In the genomic region with DNA sequence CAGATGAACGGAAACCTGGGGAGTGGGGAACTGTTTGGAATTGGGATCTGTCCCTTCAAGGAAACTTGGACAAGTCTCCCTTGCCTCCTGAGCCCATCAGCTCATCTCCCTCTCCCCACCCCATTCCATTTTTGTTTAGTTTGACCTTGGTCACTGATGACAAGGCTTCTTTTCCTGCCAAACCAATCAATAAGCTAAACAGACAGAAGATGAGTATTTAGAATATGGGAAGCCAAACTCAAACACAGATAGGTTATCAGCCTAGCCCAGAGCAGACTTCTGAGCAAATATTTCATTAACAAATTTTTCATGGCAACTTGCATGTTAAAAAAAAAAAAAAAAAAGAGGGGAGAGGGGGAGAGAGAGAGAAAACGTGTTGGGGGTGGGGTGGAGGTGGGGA, we compare ENCODE assay signal across 33 cellular contexts.
"Had no signal": no experiment of that assay in that cellular context is flagged by ENCODE, and none has a peak within 500 bp of the region (broad histone marks: within the 10 kb centered on the region; RNA-seq: fewer than 3 reads in every experiment).

No MANE protein-coding gene starts in this region.

- H3K4me2 ChIP-seq: hepatocyte had no signal

- H3K4me1 Mint-ChIP-seq: activated B cell treated with CpG ODN at 0.5 μM for 24 hours; activated CD4-positive, alpha-beta memory T cell treated with anti-CD3 and anti-CD28 coated beads, Interleukin-2, amount 10 ng/mL, durations not matched to agents 7 days and 5 days; activated CD4-positive, alpha-beta T cell treated with anti-CD3 and anti-CD28 coated beads, Interleukin-2, amount 10 ng/mL, durations not matched to agents 24 days and 14 days; activated T-helper 17 cell treated with anti-CD3 and anti-CD28 coated beads, Interleukin-2, amount 50 U/mL, for 72 hours; central memory CD8-positive, alpha-beta T cell had no signal

- H3K4me3 ChIP-seq: esophagus muscularis mucosa, gastrocnemius medialis, heart right ventricle, hepatocyte had no signal

- H3K27me3 ChIP-seq: brain microvascular endothelial cell, foreskin keratinocyte, gastrocnemius medialis, hepatocyte had no signal

- DNase-seq: activated B cell treated with CpG ODN at 0.5 μM for 24 hours; activated CD4-positive, alpha-beta memory T cell treated with anti-CD3 and anti-CD28 coated beads, Interleukin-2, amount 10 ng/mL, durations not matched to agents 7 days and 5 days; activated CD4-positive, alpha-beta T cell treated with anti-CD3 and anti-CD28 coated beads, Interleukin-2, amount 50 U/mL, for 4 hours; activated effector memory CD4-positive, alpha-beta T cell treated with Interleukin-2 at 50 U/mL for 16 hours; activated gamma-delta T cell treated with Interleukin-2 at 50 U/mL for 16 hours; activated naive CD4-positive, alpha-beta T cell treated with anti-CD3 and anti-CD28 coated beads, Interleukin-2, amount 50 U/mL, for 16 hours; activated naive CD4-positive, alpha-beta T cell treated with Interleukin-2 at 50 U/mL for 16 hours; activated T-cell treated with anti-CD3 and anti-CD28 coated beads, Interleukin-2, amount 50 U/mL, for 4 hours; amniotic stem cell; anterior cingulate cortex; brain microvascular endothelial cell; cortex of kidney; dermis blood vessel endothelial cell; effector CD4-positive, alpha-beta T cell; effector memory CD8-positive, alpha-beta T cell; erythroblast; foreskin keratinocyte; gastrocnemius medialis; glutamatergic neuron; heart right ventricle; T-helper 2 cell had no signal

- H3K9me3 ChIP-seq: esophagus muscularis mucosa, gastrocnemius medialis, heart right ventricle had no signal

- H3K27ac ChIP-seq: brain microvascular endothelial cell, esophagus muscularis mucosa, foreskin keratinocyte, gastrocnemius medialis, heart right ventricle, hepatocyte, VCaP had no signal

- H3K4me3 Mint-ChIP-seq: activated B cell treated with CpG ODN at 0.5 μM for 24 hours; activated CD4-positive, alpha-beta memory T cell treated with anti-CD3 and anti-CD28 coated beads, Interleukin-2, amount 10 ng/mL, durations not matched to agents 7 days and 5 days; activated CD4-positive, alpha-beta T cell treated with anti-CD3 and anti-CD28 coated beads, Interleukin-2, amount 10 ng/mL, durations not matched to agents 24 days and 14 days; activated naive CD8-positive, alpha-beta T cell; activated T-cell treated with anti-CD3 and anti-CD28 coated beads, Interleukin-2, amount 50 U/mL, for 4 hours; activated T-helper 17 cell treated with anti-CD3 and anti-CD28 coated beads, Interleukin-2, amount 50 U/mL, for 72 hours; central memory CD8-positive, alpha-beta T cell; effector memory CD8-positive, alpha-beta T cell had no signal

- H3K36me3 Mint-ChIP-seq: activated naive CD8-positive, alpha-beta T cell had no signal

- H3K4me1 ChIP-seq: esophagus muscularis mucosa, foreskin keratinocyte, gastrocnemius medialis, heart right ventricle had no signal

- H2AFZ ChIP-seq: hepatocyte had no signal

- H3K27ac Mint-ChIP-seq: activated B cell treated with CpG ODN at 0.5 μM for 24 hours; activated CD4-positive, alpha-beta memory T cell treated with anti-CD3 and anti-CD28 coated beads, Interleukin-2, amount 10 ng/mL, durations not matched to agents 7 days and 5 days; activated CD4-positive, alpha-beta T cell treated with anti-CD3 and anti-CD28 coated beads, Interleukin-2, amount 10 ng/mL, durations not matched to agents 24 days and 14 days; activated naive CD8-positive, alpha-beta T cell; activated T-helper 17 cell treated with anti-CD3 and anti-CD28 coated beads, Interleukin-2, amount 50 U/mL, for 72 hours; effector memory CD8-positive, alpha-beta T cell had no signal

- H3K9me3 Mint-ChIP-seq: activated B cell treated with CpG ODN at 0.5 μM for 24 hours; activated CD4-positive, alpha-beta memory T cell treated with anti-CD3 and anti-CD28 coated beads, Interleukin-2, amount 10 ng/mL, durations not matched to agents 7 days and 5 days; activated CD4-positive, alpha-beta T cell treated with anti-CD3 and anti-CD28 coated beads, Interleukin-2, amount 10 ng/mL, durations not matched to agents 24 days and 14 days; activated T-cell treated with anti-CD3 and anti-CD28 coated beads, Interleukin-2, amount 50 U/mL, for 4 hours had no signal

- H3K27me3 Mint-ChIP-seq: activated B cell treated with CpG ODN at 0.5 μM for 24 hours; activated CD4-positive, alpha-beta memory T cell treated with anti-CD3 and anti-CD28 coated beads, Interleukin-2, amount 10 ng/mL, durations not matched to agents 7 days and 5 days had no signal

- ATAC-seq: activated CD4-positive, CD25-positive, alpha-beta regulatory T cell treated with anti-CD3 and anti-CD28 coated beads, Interleukin-2, amount 50 U/mL, for 24 hours; activated T-cell treated with anti-CD3 and anti-CD28 coated beads, Interleukin-2, amount 50 U/mL, for 4 hours; activated T-helper 17 cell treated with anti-CD3 and anti-CD28 coated beads, Interleukin-2, amount 50 U/mL, for 72 hours; effector memory CD8-positive, alpha-beta T cell; foreskin keratinocyte; gastrocnemius medialis; heart right ventricle had no signal

- H3K36me3 ChIP-seq: brain microvascular endothelial cell, esophagus muscularis mucosa, gastrocnemius medialis, heart right ventricle had no signal

- FAIRE-seq: astrocyte, bronchial epithelial cell, colon, TTC549 had no signal

- H3K79me2 ChIP-seq: hepatocyte had no signal
